Comparison of ENCODE assay signal across 16 cellular contexts in genomic region chr20:59134182-59134581, GRCh38. TPM values are rescaled to one million over a fixed set of nuclear protein-coding genes. Genes with fewer than 3 reads are reported as not detected.
"Had no signal": no experiment of that assay in that cellular context is flagged by ENCODE, and none has a peak within 500 bp of the region (broad histone marks: within the 10 kb centered on the region; RNA-seq: fewer than 3 reads in every experiment).

No MANE protein-coding gene starts in this region.

- H3K4me3 Mint-ChIP-seq: activated naive CD8-positive, alpha-beta T cell; activated T-cell treated with anti-CD3 and anti-CD28 coated beads, Interleukin-2, amount 50 U/mL, for 24 hours had no signal

- H3K27ac ChIP-seq: ovary, thyroid gland, vagina had no signal

- H3K27ac Mint-ChIP-seq: activated naive CD8-positive, alpha-beta T cell; activated T-cell treated with anti-CD3 and anti-CD28 coated beads, Interleukin-2, amount 50 U/mL, for 24 hours had no signal

- H3K27me3 ChIP-seq: dorsolateral prefrontal cortex, ovary, thyroid gland, vagina had no signal

- H3K9me3 Mint-ChIP-seq: activated T-cell treated with anti-CD3 and anti-CD28 coated beads, Interleukin-2, amount 50 U/mL, for 24 hours had no signal

- H3K4me1 ChIP-seq: thyroid gland, vagina had no signal

- DNase-seq: activated CD4-positive, alpha-beta T cell treated with anti-CD3 and anti-CD28 coated beads, Interleukin-2, amount 50 U/mL, for 1 hour; activated CD4-positive, CD25-positive, alpha-beta regulatory T cell; activated effector memory CD4-positive, alpha-beta T cell treated with Interleukin-2 at 50 U/mL for 16 hours; activated T-cell treated with anti-CD3 and anti-CD28 coated beads, Interleukin-2, amount 50 U/mL, for 24 hours; amygdala; dorsolateral prefrontal cortex; hypothalamus; kidney glomerular epithelial cell; ovary; stimulated activated CD4-positive, alpha-beta T cell treated with anti-CD3 and anti-CD28 coated beads, Interleukin-4, amount 100 ng/mL, for 4 hours; thyroid gland had no signal

- H3K4me3 ChIP-seq: dorsolateral prefrontal cortex, ovary, thyroid gland, vagina had no signal

- H3K27me3 Mint-ChIP-seq: activated naive CD8-positive, alpha-beta T cell; activated T-cell treated with anti-CD3 and anti-CD28 coated beads, Interleukin-2, amount 50 U/mL, for 24 hours had no signal

- H3K36me3 ChIP-seq: ovary, thyroid gland, vagina had no signal

RNA-seq across cellular contexts. Expression of gene ZNF831, which starts 29.4 kb away (rescaled TPM):
- total RNA-seq: glomerular endothelial cell, renal cortical epithelial cell had no signal
- polyA plus RNA-seq: neural cell had no signal
